In genomic region chr17:63600569-63601438, GRCh38 we compare ENCODE assay signal across 8 cellular contexts. TPM values are rescaled to one million over a fixed set of nuclear protein-coding genes. Genes with fewer than 3 reads are reported as not detected.
DNase-seq lines count a peak whose midpoint lies in the region; ATAC-seq, FAIRE-seq and TF ChIP-seq lines count a peak whose summit lies in the region.

TSS of gene TACO1 (plus strand) at chr17:63600895. CDS start at chr17:63601084, 189 bp downstream.

- TF ChIP-seq POLR2A in GM18505 (IDR thresholded peaks at IDR 0.05; ENCODE audit: borderline replicate concordance, extremely low read depth, insufficient read depth, insufficient read length) (peak; percentile 80), vagina (IDR thresholded peaks at IDR 0.05) (no peak)

- H3K27me3 ChIP-seq in astrocyte (ENCODE audit: insufficient read depth, low read length): no peaks in the 10 kb centered on the region
- no peaks in the 10 kb centered on the region for H3K27me3 ChIP-seq in hepatocyte
- no peaks in the 10 kb centered on the region for H3K27me3 ChIP-seq in rectal smooth muscle tissue (ENCODE audit: control insufficient read depth, insufficient read depth, low read length)
- H3K27me3 ChIP-seq in vagina: no peaks in the 10 kb centered on the region

- 4% methylated on average over 44 of the region's 61 CpGs for WGBS in hepatocyte (ENCODE audit: low lambda C conversion rate, missing lambda C conversion rate)

- H3K4me2 ChIP-seq in astrocyte (ENCODE audit: low read length): peak within 1 kb of the TSS; percentile 95
- peak within 1 kb of the TSS; percentile 98 for H3K4me2 ChIP-seq in hepatocyte

- peaks cover 14% of the 10 kb centered on the region for H3K4me1 ChIP-seq in astrocyte (ENCODE audit: insufficient read depth, low read length)
- peaks cover 6% of the 10 kb centered on the region for H3K4me1 ChIP-seq in hepatocyte (ENCODE audit: insufficient read depth)
- H3K4me1 ChIP-seq in rectal smooth muscle tissue (ENCODE audit: control insufficient read depth, insufficient read depth, low read length): peaks cover 9% of the 10 kb centered on the region
- peaks cover 21% of the 10 kb centered on the region for H3K4me1 ChIP-seq in vagina

- H2AFZ ChIP-seq in astrocyte (ENCODE audit: low read depth, low read length) (peak within 1 kb of the TSS; percentile 84), hepatocyte (peak within 1 kb of the TSS; percentile 91)

- H3K79me2 ChIP-seq in astrocyte (ENCODE audit: insufficient read depth, low read length) (peaks cover 15% of the 10 kb centered on the region), hepatocyte (peaks cover 11% of the 10 kb centered on the region)

- peaks cover 5% of the 10 kb centered on the region for H3K36me3 Mint-ChIP-seq in astrocyte (ENCODE audit: low read depth, unreplicated experiment)

- no peaks in the 10 kb centered on the region for H3K9me2 ChIP-seq in hepatocyte (replicated peaks; ENCODE audit: insufficient read depth)

- peak; percentile 77 for ATAC-seq in GM18505 (IDR thresholded peaks at IDR 0.05; ENCODE audit: unreplicated experiment)
- ATAC-seq in HG02973 (IDR thresholded peaks at IDR 0.05; ENCODE audit: unreplicated experiment): peak; percentile 76

- peak within 1 kb of the TSS; percentile 89 for H3K4me3 Mint-ChIP-seq in astrocyte (ENCODE audit: unreplicated experiment)

- DNase-seq in NCI-H2029 (lab: John Stamatoyannopoulos, UW) (peak; percentile 59), T-helper 22 cell (ENCODE audit: low read depth) (peak; percentile 26), astrocyte (ENCODE audit: low read depth) (peak; percentile 77), hepatocyte (ENCODE audit: low spot score) (peak; percentile 87), vagina (ENCODE audit: extremely low spot score in 2 of 2) (no peak)

- peaks cover 10% of the 10 kb centered on the region for H3K36me3 ChIP-seq in astrocyte (ENCODE audit: insufficient read depth, low read length)
- H3K36me3 ChIP-seq in hepatocyte (replicated peaks; ENCODE audit: insufficient read depth, low read depth): no peaks in the 10 kb centered on the region
- H3K36me3 ChIP-seq in rectal smooth muscle tissue (ENCODE audit: control insufficient read depth, insufficient read depth, low read length): peaks cover 10% of the 10 kb centered on the region
- H3K36me3 ChIP-seq in vagina: peaks cover 0 to 23% of the 10 kb centered on the region in 2 donors

- H3K9me3 Mint-ChIP-seq in astrocyte (ENCODE audit: unreplicated experiment): no peaks in the 10 kb centered on the region

- H3K9ac ChIP-seq in astrocyte (ENCODE audit: low read length): peak within 1 kb of the TSS; percentile 90
- peak within 1 kb of the TSS; percentile 85 for H3K9ac ChIP-seq in rectal smooth muscle tissue (ENCODE audit: low read length)

- no peak for TF ChIP-seq CTCF in astrocyte (IDR thresholded peaks at IDR 0.05; ENCODE audit: insufficient read depth, low read depth, low read length)
- no peak for TF ChIP-seq CTCF in hepatocyte (IDR thresholded peaks at IDR 0.05; ENCODE audit: poor library complexity)
- TF ChIP-seq CTCF in vagina (IDR thresholded peaks at IDR 0.05): no peak

- H3K27ac ChIP-seq in astrocyte (ENCODE audit: low read depth, low read length): peak within 1 kb of the TSS; percentile 72
- peak within 1 kb of the TSS; percentile 85 for H3K27ac ChIP-seq in hepatocyte
- H3K27ac ChIP-seq in rectal smooth muscle tissue (ENCODE audit: low read depth, low read length): peak within 1 kb of the TSS; percentile 69
- peak within 1 kb of the TSS; percentile 76 for H3K27ac ChIP-seq in vagina

- peak within 1 kb of the TSS; percentile 78 for H3K27ac Mint-ChIP-seq in astrocyte (ENCODE audit: unreplicated experiment)

- peaks cover 7% of the 10 kb centered on the region for H3K4me1 Mint-ChIP-seq in astrocyte (ENCODE audit: low read depth, unreplicated experiment)

- no peaks in the 10 kb centered on the region for H3K27me3 Mint-ChIP-seq in astrocyte (ENCODE audit: low read depth, unreplicated experiment)

- no peaks in the 10 kb centered on the region for H3K9me3 ChIP-seq in astrocyte (ENCODE audit: insufficient read depth, low read depth, low read length)
- no peaks in the 10 kb centered on the region for H3K9me3 ChIP-seq in hepatocyte (ENCODE audit: low read depth)
- no peaks in the 10 kb centered on the region for H3K9me3 ChIP-seq in vagina

- FAIRE-seq in astrocyte (lab: Jason Lieb, UNC): no peak

- intact Hi-C loops in vagina (cut with DNase I): loop anchor here (5.0 to 10.0 kb wide), 2 partner anchors 46 to 164 kb away; partner anchors contain the start of gene DCAF7

- H3K4me3 ChIP-seq in astrocyte (ENCODE audit: insufficient read depth, low read depth, low read length) (peak within 1 kb of the TSS; percentile 82), hepatocyte (peak within 1 kb of the TSS; percentile 94), rectal smooth muscle tissue (ENCODE audit: low read length) (peak within 1 kb of the TSS; percentile 69), vagina (peak within 1 kb of the TSS; percentile 66 to 71)

- H4K20me1 ChIP-seq in astrocyte (ENCODE audit: insufficient read depth, low read length): no peaks in the 10 kb centered on the region
- no peaks in the 10 kb centered on the region for H4K20me1 ChIP-seq in hepatocyte (ENCODE audit: insufficient read depth, poor library complexity, severe bottlenecking)

RNA-seq across cellular contexts. Expression of gene TACO1, which starts in this region (rescaled TPM):
- total RNA-seq in astrocyte: 18.9 and 19.5 TPM in 2 replicates
- total RNA-seq in hepatocyte: 17.0 and 20.2 TPM in 2 replicates
- polyA plus RNA-seq in hepatocyte: 23.8 and 32.2 TPM in 2 replicates
- total RNA-seq in vagina: 20.9 TPM

Comparison
In these comparisons a context has a peak if more than half of its experiments do, and no peak if none do; other contexts are left out.
1. DNase-seq: peak in NCI-H2029 (single experiment), T-helper 22 cell (single experiment), astrocyte (single experiment) and hepatocyte (single experiment); none in vagina (0 of 2).
2. Peak in every context shown above with its lines, with median percentiles within 50 percentile points of each other: H3K27ac ChIP-seq and H3K4me3 ChIP-seq.